In the genomic region with DNA sequence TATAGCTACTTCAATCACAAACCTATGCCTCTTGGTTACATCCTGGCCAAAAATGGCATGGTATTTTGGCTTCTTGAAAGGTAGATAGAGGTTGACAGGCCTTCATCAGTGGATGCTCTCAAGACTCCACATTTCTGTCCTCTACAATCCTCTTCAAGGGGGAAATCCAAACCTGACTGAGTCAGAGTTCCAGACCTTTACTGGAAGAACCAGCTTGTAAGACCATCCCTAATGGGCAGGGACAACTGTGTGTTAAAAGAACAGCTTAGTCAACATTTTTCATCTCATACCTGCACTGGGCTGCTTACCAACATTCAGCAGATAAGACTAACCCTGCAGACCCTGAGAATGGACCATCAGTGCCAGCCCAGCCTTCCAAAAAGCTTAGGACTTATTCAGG, we compare ENCODE assay signal across 24 cellular contexts.
"Had no signal": no experiment of that assay in that cellular context is flagged by ENCODE, and none has a peak within 500 bp of the region (broad histone marks: within the 10 kb centered on the region; RNA-seq: fewer than 3 reads in every experiment).

No MANE protein-coding gene starts in this region.

- H3K27ac ChIP-seq: adrenal gland, ascending aorta, brain microvascular endothelial cell, lower lobe of right lung, spleen, testis, upper lobe of left lung had no signal

- H3K27me3 ChIP-seq: adrenal gland, ascending aorta, brain microvascular endothelial cell, dorsolateral prefrontal cortex, spleen, testis, upper lobe of left lung had no signal

- H3K4me3 ChIP-seq: adrenal gland, ascending aorta, dorsolateral prefrontal cortex, lower lobe of right lung, spleen, testis, upper lobe of left lung had no signal

- H3K4me3 Mint-ChIP-seq: activated naive CD8-positive, alpha-beta T cell; naive thymus-derived CD4-positive, alpha-beta T cell; neural crest cell; T-helper 1 cell treated with Interleukin-12 subunit alpha and Interleukin-12 subunit beta and Interleukin-4 antibody, amounts not matched to agents 30 μg/mL and 1 μg/mL, for 36 hours; WTC11 had no signal

- DNase-seq: activated naive CD4-positive, alpha-beta T cell; activated T-cell treated with anti-CD3 and anti-CD28 coated beads, Interleukin-2, amount 50 U/mL, for 1 hour; adrenal gland; brain microvascular endothelial cell; central memory CD4-positive, alpha-beta T cell; kidney; lower lobe of right lung; naive thymus-derived CD4-positive, alpha-beta T cell; occipital lobe; retina; spleen; stimulated activated CD4-positive, alpha-beta T cell treated with anti-CD3 and anti-CD28 coated beads, Interleukin-4, amount 100 ng/mL, for 1 hour; stimulated activated naive CD4-positive, alpha-beta T cell; T1000; testis; upper lobe of left lung had no signal

- H3K4me1 ChIP-seq: ascending aorta, lower lobe of right lung, spleen, testis, upper lobe of left lung had no signal

- H3K27ac Mint-ChIP-seq: activated T-helper 2 cell treated with anti-CD3 and anti-CD28 coated beads, Interferon-gamma antibody, Interleukin-2, Interleukin-4, amounts not matched to agents 10 μg/mL and 5 μg/mL and 100 μg/mL, durations not matched to agents 14 hours and 24 hours and 36 hours; WTC11 had no signal

- H3K9me3 ChIP-seq: adrenal gland, ascending aorta, lower lobe of right lung, spleen, testis, upper lobe of left lung had no signal

- ATAC-seq: left lobe of liver; lower lobe of right lung; naive thymus-derived CD4-positive, alpha-beta T cell; WTC11 had no signal

- H3K27me3 Mint-ChIP-seq: activated naive CD8-positive, alpha-beta T cell; naive thymus-derived CD4-positive, alpha-beta T cell had no signal

- H3K9me3 Mint-ChIP-seq: activated T-helper 2 cell treated with anti-CD3 and anti-CD28 coated beads, Interferon-gamma antibody, Interleukin-2, Interleukin-4, amounts not matched to agents 10 μg/mL and 5 μg/mL and 100 μg/mL, durations not matched to agents 14 hours and 24 hours and 36 hours; neural crest cell; T-helper 1 cell treated with Interleukin-12 subunit alpha and Interleukin-12 subunit beta and Interleukin-4 antibody, amounts not matched to agents 30 μg/mL and 1 μg/mL, for 36 hours; WTC11 had no signal

- H3K36me3 ChIP-seq: brain microvascular endothelial cell had no signal
